In the genomic region with DNA sequence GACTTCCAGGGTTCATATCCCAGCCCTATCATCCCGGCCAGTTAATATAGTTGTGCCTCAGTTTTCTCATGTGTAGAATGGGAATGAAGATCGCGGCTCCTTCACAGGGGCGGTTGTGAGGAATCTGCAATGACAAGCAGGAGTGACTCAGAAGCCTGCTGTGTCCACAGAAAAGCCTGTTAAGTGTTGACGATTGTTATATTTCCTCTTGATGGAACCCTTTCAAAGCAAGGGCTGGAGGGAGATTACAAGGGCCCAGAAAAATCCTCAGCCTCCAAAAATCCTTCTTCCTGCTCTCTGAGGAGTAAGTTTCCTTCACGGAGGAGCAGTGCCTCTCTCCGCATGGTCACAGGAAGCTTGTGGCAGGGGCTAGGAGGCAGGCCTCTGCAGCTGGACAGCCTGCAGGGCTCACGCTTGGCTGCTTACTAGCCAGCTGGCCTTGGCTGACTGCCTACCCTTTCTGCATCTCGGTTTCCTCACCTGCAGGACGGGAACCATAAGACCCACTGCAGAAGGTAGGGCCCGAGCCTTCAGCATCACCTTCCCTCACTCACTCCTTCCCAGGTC, we compare ENCODE assay signal across 16 cellular contexts.
DNase-seq lines count a peak whose midpoint lies in the region; ATAC-seq and TF ChIP-seq lines count a peak whose summit lies in the region.
"Had no signal": no experiment of that assay in that cellular context is flagged by ENCODE, and none has a peak within 500 bp of the region (broad histone marks: within the 10 kb centered on the region; RNA-seq: fewer than 3 reads in every experiment).

No MANE protein-coding gene starts in this region.

- H3K9me3 ChIP-seq in PC-3 (ENCODE audit: low read length): no peaks in the 10 kb centered on the region
- H3K9me3 ChIP-seq: A549, Caco-2 had no signal

- H3K36me3 ChIP-seq in PC-3 (ENCODE audit: low read depth, low read length): no peaks in the 10 kb centered on the region

- peak overlapping the region; percentile 61 for H3K4me2 ChIP-seq in PC-3 (ENCODE audit: low read length)
- H3K4me2 ChIP-seq: A549 had no signal

- DNase-seq in HK-2 (ENCODE audit: unreplicated experiment) (peak; percentile 25), PC-3 (peak; percentile 58), SHP77 (lab: John Stamatoyannopoulos, UW) (peak; percentile 49 to 53), epithelial cell of esophagus (ENCODE audit: low read depth) (peak; percentile 21), CD14-positive monocyte (ENCODE audit: low spot score) (no peak), DMS53 treated with DMSO at 0.1 percent for 48 hours (lab: John Stamatoyannopoulos, UW; ENCODE audit: unreplicated experiment) (no peak)
- no peak for DNase-seq in stimulated activated CD4-positive, alpha-beta T cell treated with anti-CD3 and anti-CD28 coated beads, Interleukin-4, amount 100 ng/mL, for 1 hour
- DNase-seq: Caco-2; CD8-positive, alpha-beta memory T cell; DMS53; HCEC 1CT; HFFc6; KG1 had no signal

- no peaks in the 10 kb centered on the region for H3K79me2 ChIP-seq in PC-3 (ENCODE audit: low read length)

- peaks cover 0 to 3% (median 0%) of the 10 kb centered on the region in 7 donors for H3K9me3 Mint-ChIP-seq in CD14-positive monocyte
- H3K9me3 Mint-ChIP-seq: HFFc6 had no signal

- intact Hi-C loops in PC-3 (cut with micrococcal nuclease) (loop anchor here (10.0 kb wide), 2 partner anchors 65 to 135 kb away; partner anchors contain the start of genes CACNG2 and IFT27), CD14-positive monocyte (cut with micrococcal nuclease) (no loop called here)

- no peak for TF ChIP-seq CTCF in PC-3 (conservative IDR thresholded peaks at IDR 0.05; ENCODE audit: low read depth, low read length)
- no peak for TF ChIP-seq CTCF in epithelial cell of esophagus (IDR thresholded peaks at IDR 0.05; ENCODE audit: insufficient read depth, low read depth, low read length, missing control alignments)
- no peak for TF ChIP-seq CTCF in CD14-positive monocyte (IDR thresholded peaks at IDR 0.05)

- ATAC-seq in PC-3: peak; percentile 66
- no peak for ATAC-seq in GM21825 (IDR thresholded peaks at IDR 0.05; ENCODE audit: unreplicated experiment)
- ATAC-seq: A549 had no signal

- POLR2A ChIA-PET in PC-3 (lab: Charles Lee; ENCODE audit: unreplicated experiment): no interaction called here

- CTCF ChIA-PET in PC-3 (lab: Charles Lee): interaction anchor here (0.6 kb wide), 1 partner anchor 92 kb away, joined by 6 read pairs; no protein-coding TSS in a partner anchor

- no peaks in the 10 kb centered on the region for H3F3A ChIP-seq in PC-3 (ENCODE audit: low read length, unreplicated experiment)

- no peak overlapping the region for H3K4me3 ChIP-seq in PC-3 (ENCODE audit: low read length)
- no peak overlapping the region for H3K4me3 ChIP-seq in epithelial cell of esophagus (ENCODE audit: low read length)
- H3K4me3 ChIP-seq: A549 had no signal

- H3K36me3 Mint-ChIP-seq in CD14-positive monocyte: no peaks in the 10 kb centered on the region
- H3K36me3 Mint-ChIP-seq: CD8-positive, alpha-beta memory T cell had no signal

- H3K9ac ChIP-seq in PC-3 (ENCODE audit: low read length): no peak overlapping the region

- H3K4me1 Mint-ChIP-seq in CD14-positive monocyte: no peaks in the 10 kb centered on the region
- H3K4me1 Mint-ChIP-seq: CD8-positive, alpha-beta memory T cell; IgD-negative memory B cell had no signal

- H3K9me2 ChIP-seq in PC-3 (replicated peaks; ENCODE audit: low read length): no peaks in the 10 kb centered on the region

- BruUV-seq in PC-3 (replicated peaks; lab: Mats Ljungman, UMichigan): no TSS peak

- peaks cover 26% of the 10 kb centered on the region for H3K4me1 ChIP-seq in PC-3 (ENCODE audit: insufficient read depth, low read length)
- H3K4me1 ChIP-seq: A549, Caco-2 had no signal

- peaks cover 21% of the 10 kb centered on the region for H3K27me3 ChIP-seq in PC-3 (ENCODE audit: low read length)

- no peaks in the 10 kb centered on the region for H4K20me1 ChIP-seq in PC-3 (ENCODE audit: low read length)

- H3K27me3 Mint-ChIP-seq in CD14-positive monocyte (ENCODE audit: low read depth in 3 of 3): peaks cover 6 to 19% (median 13%) of the 10 kb centered on the region in 3 donors

- no peak overlapping the region for H3K4me3 Mint-ChIP-seq in CD14-positive monocyte
- H3K4me3 Mint-ChIP-seq: CD8-positive, alpha-beta memory T cell; HFFc6; IgD-negative memory B cell had no signal

- no peak overlapping the region for H3K27ac Mint-ChIP-seq in CD14-positive monocyte
- H3K27ac Mint-ChIP-seq: HFFc6, IgD-negative memory B cell had no signal

- H3K27ac ChIP-seq in PC-3 (ENCODE audit: low read length): no peak overlapping the region
- H3K27ac ChIP-seq: A549 had no signal

- H2AFZ ChIP-seq in PC-3 (ENCODE audit: low read length): no peak overlapping the region

Comparison
In these comparisons a context has a peak if more than half of its experiments do, and no peak if none do; other contexts are left out.
1. DNase-seq: peak in HK-2 (single experiment), PC-3 (single experiment), SHP77 (2 of 2) and epithelial cell of esophagus (single experiment); none in CD14-positive monocyte (single experiment), DMS53 treated with DMSO at 0.1 percent for 48 hours (single experiment) and stimulated activated CD4-positive, alpha-beta T cell treated with anti-CD3 and anti-CD28 coated beads, Interleukin-4, amount 100 ng/mL, for 1 hour (single experiment).